Comparison of ENCODE assay signal across 1 cellular context in the genomic region with DNA sequence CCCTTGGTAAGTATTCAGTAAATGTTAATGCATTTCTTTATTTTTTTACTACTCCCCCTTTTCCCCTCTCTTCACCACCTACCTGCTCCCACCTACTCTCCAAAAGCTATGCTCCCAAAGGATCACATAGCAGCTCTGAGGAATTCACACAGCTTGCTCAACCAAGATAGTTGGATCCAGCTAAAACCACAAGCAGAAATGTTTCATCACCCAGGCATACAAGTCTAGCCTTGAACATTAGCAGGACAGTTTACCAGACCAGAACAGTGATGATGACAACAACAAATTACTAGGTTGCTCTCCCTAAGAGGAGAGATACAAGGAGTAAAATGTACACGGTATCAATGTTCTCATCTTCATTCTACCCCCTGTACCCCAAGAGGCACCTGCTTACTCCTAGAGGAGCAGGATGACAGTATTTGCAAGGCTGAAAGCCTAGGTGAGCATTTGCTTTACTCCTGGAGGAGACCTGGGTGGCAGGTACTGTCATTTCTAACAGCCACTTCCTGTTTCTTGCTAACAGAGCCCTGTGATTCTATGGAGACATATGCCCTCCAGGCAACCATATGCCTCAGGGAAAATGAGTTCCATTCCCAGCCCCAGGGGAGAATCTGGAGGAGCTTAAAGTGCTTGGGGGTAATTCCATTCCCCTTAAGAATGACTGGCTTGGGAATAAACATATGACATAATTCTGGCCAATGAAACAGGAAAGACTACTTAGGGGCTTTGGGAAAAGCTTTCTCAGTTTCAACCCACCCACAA.
TF ChIP-seq lines count a peak whose summit lies in the region.

No MANE protein-coding gene starts in this region.

TF ChIP-seq in GM23338, 12 proteins besides CTCF, POLR2A, EP300 and RAD21:
- TF ChIP-seq, protein P1, sequence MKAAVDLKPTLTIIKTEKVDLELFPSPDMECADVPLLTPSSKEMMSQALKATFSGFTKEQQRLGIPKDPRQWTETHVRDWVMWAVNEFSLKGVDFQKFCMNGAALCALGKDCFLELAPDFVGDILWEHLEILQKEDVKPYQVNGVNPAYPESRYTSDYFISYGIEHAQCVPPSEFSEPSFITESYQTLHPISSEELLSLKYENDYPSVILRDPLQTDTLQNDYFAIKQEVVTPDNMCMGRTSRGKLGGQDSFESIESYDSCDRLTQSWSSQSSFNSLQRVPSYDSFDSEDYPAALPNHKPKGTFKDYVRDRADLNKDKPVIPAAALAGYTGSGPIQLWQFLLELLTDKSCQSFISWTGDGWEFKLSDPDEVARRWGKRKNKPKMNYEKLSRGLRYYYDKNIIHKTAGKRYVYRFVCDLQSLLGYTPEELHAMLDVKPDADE (IDR thresholded peaks at IDR 0.05): no peak
- TF ChIP-seq JUNB (IDR thresholded peaks at IDR 0.05; ENCODE audit: unreplicated experiment) (no peak), STAT1 (IDR thresholded peaks at IDR 0.05; ENCODE audit: unreplicated experiment) (no peak), ZNF114 (CRISPR knock-in tag; IDR thresholded peaks at IDR 0.05) (no peak), EZH2 (IDR thresholded peaks at IDR 0.05; ENCODE audit: low read depth, unreplicated experiment) (no peak), CREB1 (CRISPR knock-in tag; IDR thresholded peaks at IDR 0.05; ENCODE audit: low read depth) (no peak), NANOG (IDR thresholded peaks at IDR 0.05; ENCODE audit: borderline replicate concordance) (no peak), ZNF331 (CRISPR knock-in tag; IDR thresholded peaks at IDR 0.05; ENCODE audit: low read depth) (no peak), POLR2AphosphoS5 (IDR thresholded peaks at IDR 0.05; ENCODE audit: low read depth) (no peak), EZH2phosphoT487 (IDR thresholded peaks at IDR 0.05; ENCODE audit: unreplicated experiment) (no peak)
- TF ChIP-seq, protein P2, sequence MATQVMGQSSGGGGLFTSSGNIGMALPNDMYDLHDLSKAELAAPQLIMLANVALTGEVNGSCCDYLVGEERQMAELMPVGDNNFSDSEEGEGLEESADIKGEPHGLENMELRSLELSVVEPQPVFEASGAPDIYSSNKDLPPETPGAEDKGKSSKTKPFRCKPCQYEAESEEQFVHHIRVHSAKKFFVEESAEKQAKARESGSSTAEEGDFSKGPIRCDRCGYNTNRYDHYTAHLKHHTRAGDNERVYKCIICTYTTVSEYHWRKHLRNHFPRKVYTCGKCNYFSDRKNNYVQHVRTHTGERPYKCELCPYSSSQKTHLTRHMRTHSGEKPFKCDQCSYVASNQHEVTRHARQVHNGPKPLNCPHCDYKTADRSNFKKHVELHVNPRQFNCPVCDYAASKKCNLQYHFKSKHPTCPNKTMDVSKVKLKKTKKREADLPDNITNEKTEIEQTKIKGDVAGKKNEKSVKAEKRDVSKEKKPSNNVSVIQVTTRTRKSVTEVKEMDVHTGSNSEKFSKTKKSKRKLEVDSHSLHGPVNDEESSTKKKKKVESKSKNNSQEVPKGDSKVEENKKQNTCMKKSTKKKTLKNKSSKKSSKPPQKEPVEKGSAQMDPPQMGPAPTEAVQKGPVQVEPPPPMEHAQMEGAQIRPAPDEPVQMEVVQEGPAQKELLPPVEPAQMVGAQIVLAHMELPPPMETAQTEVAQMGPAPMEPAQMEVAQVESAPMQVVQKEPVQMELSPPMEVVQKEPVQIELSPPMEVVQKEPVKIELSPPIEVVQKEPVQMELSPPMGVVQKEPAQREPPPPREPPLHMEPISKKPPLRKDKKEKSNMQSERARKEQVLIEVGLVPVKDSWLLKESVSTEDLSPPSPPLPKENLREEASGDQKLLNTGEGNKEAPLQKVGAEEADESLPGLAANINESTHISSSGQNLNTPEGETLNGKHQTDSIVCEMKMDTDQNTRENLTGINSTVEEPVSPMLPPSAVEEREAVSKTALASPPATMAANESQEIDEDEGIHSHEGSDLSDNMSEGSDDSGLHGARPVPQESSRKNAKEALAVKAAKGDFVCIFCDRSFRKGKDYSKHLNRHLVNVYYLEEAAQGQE (IDR thresholded peaks at IDR 0.05; ENCODE audit: unreplicated experiment): no peak
- TF ChIP-seq, protein P3, sequence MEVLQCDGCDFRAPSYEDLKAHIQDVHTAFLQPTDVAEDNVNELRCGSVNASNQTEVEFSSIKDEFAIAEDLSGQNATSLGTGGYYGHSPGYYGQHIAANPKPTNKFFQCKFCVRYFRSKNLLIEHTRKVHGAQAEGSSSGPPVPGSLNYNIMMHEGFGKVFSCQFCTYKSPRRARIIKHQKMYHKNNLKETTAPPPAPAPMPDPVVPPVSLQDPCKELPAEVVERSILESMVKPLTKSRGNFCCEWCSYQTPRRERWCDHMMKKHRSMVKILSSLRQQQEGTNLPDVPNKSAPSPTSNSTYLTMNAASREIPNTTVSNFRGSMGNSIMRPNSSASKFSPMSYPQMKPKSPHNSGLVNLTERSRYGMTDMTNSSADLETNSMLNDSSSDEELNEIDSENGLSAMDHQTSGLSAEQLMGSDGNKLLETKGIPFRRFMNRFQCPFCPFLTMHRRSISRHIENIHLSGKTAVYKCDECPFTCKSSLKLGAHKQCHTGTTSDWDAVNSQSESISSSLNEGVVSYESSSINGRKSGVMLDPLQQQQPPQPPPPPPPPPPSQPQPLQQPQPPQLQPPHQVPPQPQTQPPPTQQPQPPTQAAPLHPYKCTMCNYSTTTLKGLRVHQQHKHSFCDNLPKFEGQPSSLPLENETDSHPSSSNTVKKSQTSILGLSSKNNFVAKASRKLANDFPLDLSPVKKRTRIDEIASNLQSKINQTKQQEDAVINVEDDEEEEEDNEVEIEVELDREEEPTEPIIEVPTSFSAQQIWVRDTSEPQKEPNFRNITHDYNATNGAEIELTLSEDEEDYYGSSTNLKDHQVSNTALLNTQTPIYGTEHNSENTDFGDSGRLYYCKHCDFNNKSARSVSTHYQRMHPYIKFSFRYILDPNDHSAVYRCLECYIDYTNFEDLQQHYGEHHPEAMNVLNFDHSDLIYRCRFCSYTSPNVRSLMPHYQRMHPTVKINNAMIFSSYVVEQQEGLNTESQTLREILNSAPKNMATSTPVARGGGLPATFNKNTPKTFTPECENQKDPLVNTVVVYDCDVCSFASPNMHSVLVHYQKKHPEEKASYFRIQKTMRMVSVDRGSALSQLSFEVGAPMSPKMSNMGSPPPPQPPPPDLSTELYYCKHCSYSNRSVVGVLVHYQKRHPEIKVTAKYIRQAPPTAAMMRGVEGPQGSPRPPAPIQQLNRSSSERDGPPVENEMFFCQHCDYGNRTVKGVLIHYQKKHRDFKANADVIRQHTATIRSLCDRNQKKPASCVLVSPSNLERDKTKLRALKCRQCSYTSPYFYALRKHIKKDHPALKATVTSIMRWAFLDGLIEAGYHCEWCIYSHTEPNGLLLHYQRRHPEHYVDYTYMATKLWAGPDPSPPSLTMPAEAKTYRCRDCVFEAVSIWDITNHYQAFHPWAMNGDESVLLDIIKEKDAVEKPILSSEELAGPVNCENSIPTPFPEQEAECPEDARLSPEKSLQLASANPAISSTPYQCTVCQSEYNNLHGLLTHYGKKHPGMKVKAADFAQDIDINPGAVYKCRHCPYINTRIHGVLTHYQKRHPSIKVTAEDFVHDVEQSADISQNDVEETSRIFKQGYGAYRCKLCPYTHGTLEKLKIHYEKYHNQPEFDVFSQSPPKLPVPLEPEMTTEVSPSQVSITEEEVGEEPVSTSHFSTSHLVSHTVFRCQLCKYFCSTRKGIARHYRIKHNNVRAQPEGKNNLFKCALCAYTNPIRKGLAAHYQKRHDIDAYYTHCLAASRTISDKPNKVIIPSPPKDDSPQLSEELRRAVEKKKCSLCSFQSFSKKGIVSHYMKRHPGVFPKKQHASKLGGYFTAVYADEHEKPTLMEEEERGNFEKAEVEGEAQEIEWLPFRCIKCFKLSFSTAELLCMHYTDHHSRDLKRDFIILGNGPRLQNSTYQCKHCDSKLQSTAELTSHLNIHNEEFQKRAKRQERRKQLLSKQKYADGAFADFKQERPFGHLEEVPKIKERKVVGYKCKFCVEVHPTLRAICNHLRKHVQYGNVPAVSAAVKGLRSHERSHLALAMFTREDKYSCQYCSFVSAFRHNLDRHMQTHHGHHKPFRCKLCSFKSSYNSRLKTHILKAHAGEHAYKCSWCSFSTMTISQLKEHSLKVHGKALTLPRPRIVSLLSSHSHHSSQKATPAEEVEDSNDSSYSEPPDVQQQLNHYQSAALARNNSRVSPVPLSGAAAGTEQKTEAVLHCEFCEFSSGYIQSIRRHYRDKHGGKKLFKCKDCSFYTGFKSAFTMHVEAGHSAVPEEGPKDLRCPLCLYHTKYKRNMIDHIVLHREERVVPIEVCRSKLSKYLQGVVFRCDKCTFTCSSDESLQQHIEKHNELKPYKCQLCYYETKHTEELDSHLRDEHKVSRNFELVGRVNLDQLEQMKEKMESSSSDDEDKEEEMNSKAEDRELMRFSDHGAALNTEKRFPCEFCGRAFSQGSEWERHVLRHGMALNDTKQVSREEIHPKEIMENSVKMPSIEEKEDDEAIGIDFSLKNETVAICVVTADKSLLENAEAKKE (CRISPR knock-in tag; IDR thresholded peaks at IDR 0.05): no peak
